ENCODE assay signal across 22 cellular contexts in genomic region chr4:126851391-126851790, GRCh38.
DNase-seq lines count a peak whose midpoint lies in the region; FAIRE-seq and TF ChIP-seq lines count a peak whose summit lies in the region.
"Had no signal": no experiment of that assay in that cellular context is flagged by ENCODE, and none has a peak within 500 bp of the region (broad histone marks: within the 10 kb centered on the region; RNA-seq: fewer than 3 reads in every experiment).

No MANE protein-coding gene starts in this region.

- peak; percentile 26 for DNase-seq in ELR (ENCODE audit: low read depth)
- peak; percentile 62 for DNase-seq in LHCN-M2 (ENCODE audit: low read depth)
- peak; percentile 63 for DNase-seq in epithelial cell of proximal tubule (ENCODE audit: low read depth)
- DNase-seq in skeletal muscle cell (ENCODE audit: low read depth), result peak; percentile 31
- no peak for DNase-seq in colonic mucosa
- no peak for DNase-seq in NCI-H1417 treated with DMSO at 0.1 percent for 48 hours (lab: John Stamatoyannopoulos, UW)
- no peak for DNase-seq in mesenteric fat pad (ENCODE audit: low spot score)
- no peak for DNase-seq in frontal cortex (ENCODE audit: low spot score in 2 of 2)
- DNase-seq: activated CD4-positive, alpha-beta memory T cell treated with anti-CD3 and anti-CD28 coated beads, Interleukin-2, amount 10 ng/mL, durations not matched to agents 7 days and 5 days; activated T-cell treated with anti-CD3 and anti-CD28 coated beads, Interleukin-2, amount 50 U/mL, for 4 hours; KBM-7; NCI-H1048; NCI-H2107; NCI-H524; nephron progenitor cell; Right ventricle myocardium superior; stimulated activated CD4-positive, alpha-beta T cell treated with anti-CD3 and anti-CD28 coated beads, Interleukin-12 subunit alpha, Interleukin-12 subunit beta, amount 100 ng/mL, for 4 hours had no signal

- intact Hi-C loops in colonic mucosa (cut with DNase I), result no loop called here

- no peaks in the 10 kb centered on the region for H3K36me3 ChIP-seq in colonic mucosa
- H3K36me3 ChIP-seq: BLaER1 treated with 17β-estradiol and CSF1 and Interleukin-3, amounts not matched to agents 10 nM and 100 nM; esophagus muscularis mucosa; thoracic aorta had no signal

- no peaks in the 10 kb centered on the region for H3K27me3 ChIP-seq in colonic mucosa
- H3K27me3 ChIP-seq: BLaER1 treated with 17β-estradiol and CSF1 and Interleukin-3, amounts not matched to agents 10 nM and 100 nM; esophagus muscularis mucosa; hepatocyte had no signal

- H3K4me1 ChIP-seq in colonic mucosa, result no peaks in the 10 kb centered on the region
- H3K4me1 ChIP-seq: esophagus muscularis mucosa had no signal

- no peak for FAIRE-seq in frontal cortex (lab: Jason Lieb, UNC)
- FAIRE-seq: H1 had no signal

- no peak overlapping the region for H3K27ac ChIP-seq in colonic mucosa
- H3K27ac ChIP-seq: BLaER1 treated with 17β-estradiol and CSF1 and Interleukin-3, amounts not matched to agents 10 nM and 100 nM; esophagus muscularis mucosa; hepatocyte; thoracic aorta had no signal

- no peaks in the 10 kb centered on the region for H3K9me3 ChIP-seq in colonic mucosa
- H3K9me3 ChIP-seq: BLaER1 treated with 17β-estradiol and CSF1 and Interleukin-3, amounts not matched to agents 10 nM and 100 nM; esophagus muscularis mucosa; thoracic aorta had no signal

- no peak for TF ChIP-seq CTCF in epithelial cell of proximal tubule (conservative IDR thresholded peaks at IDR 0.05; ENCODE audit: low read depth, low read length)
- TF ChIP-seq CTCF in colonic mucosa (IDR thresholded peaks at IDR 0.05), result no peak

- H3K9ac ChIP-seq in colonic mucosa (ENCODE audit: low read depth in 2 of 2, low read length in 2 of 2), result no peak overlapping the region
- H3K9ac ChIP-seq: BLaER1 treated with 17β-estradiol and CSF1 and Interleukin-3, amounts not matched to agents 10 nM and 100 nM had no signal

- H3K4me3 ChIP-seq in epithelial cell of proximal tubule (ENCODE audit: low read depth, low read length) (no peak overlapping the region), skeletal muscle cell (ENCODE audit: low read depth, low read length) (no peak overlapping the region), colonic mucosa (no peak overlapping the region)
- H3K4me3 ChIP-seq: BLaER1 treated with 17β-estradiol and CSF1 and Interleukin-3, amounts not matched to agents 10 nM and 100 nM; esophagus muscularis mucosa; hepatocyte; thoracic aorta had no signal

Comparison
In these comparisons a context has a peak if more than half of its experiments do, and no peak if none do; other contexts are left out.
1. DNase-seq: peak in ELR (single experiment), LHCN-M2 (single experiment), epithelial cell of proximal tubule (single experiment) and skeletal muscle cell (single experiment); none in colonic mucosa (single experiment), NCI-H1417 treated with DMSO at 0.1 percent for 48 hours (single experiment), mesenteric fat pad (single experiment) and frontal cortex (0 of 2).